Comparison of ENCODE assay signal across 11 cellular contexts in genomic region chr17:50709053-50709452, GRCh38. TPM values are rescaled to one million over a fixed set of nuclear protein-coding genes. Genes with fewer than 3 reads are reported as not detected.
DNase-seq lines count a peak whose midpoint lies in the region; ATAC-seq and TF ChIP-seq lines count a peak whose summit lies in the region.
"Not testable (repeated sequence)": the region's sequence is repeated elsewhere in the genome, so short reads cannot be mapped to it uniquely, and the experiment has no call there.
"Had no signal": no experiment of that assay in that cellular context is flagged by ENCODE, and none has a peak within 500 bp of the region (broad histone marks: within the 10 kb centered on the region; RNA-seq: fewer than 3 reads in every experiment).

No MANE protein-coding gene starts in this region.

- H3K4me3 Mint-ChIP-seq in T-helper 1 cell treated with Interleukin-12 subunit alpha and Interleukin-12 subunit beta and Interleukin-4 antibody, amounts not matched to agents 30 μg/mL and 1 μg/mL, for 36 hours, result peak overlapping the region; percentile 85
- peak overlapping the region; percentile 94 for H3K4me3 Mint-ChIP-seq in activated naive CD8-positive, alpha-beta T cell treated with anti-CD3 and anti-CD28 coated beads, Interleukin-2, amount 50 U/mL, for 24 hours
- not testable (repeated sequence) for H3K4me3 Mint-ChIP-seq in endothelial cell (ENCODE audit: unreplicated experiment)
- peak overlapping the region; percentile 71 for H3K4me3 Mint-ChIP-seq in osteocyte (ENCODE audit: unreplicated experiment)

- peak overlapping the region; percentile 77 to 98 (median 92) for H3K4me2 ChIP-seq in BLaER1 treated with 17β-estradiol and CSF1 and Interleukin-3, amounts not matched to agents 10 nM and 100 nM

- not testable (repeated sequence) for H3K27me3 ChIP-seq in BLaER1 treated with 17β-estradiol and CSF1 and Interleukin-3, amounts not matched to agents 10 nM and 100 nM; HUES64 (ENCODE audit: insufficient read depth, low read length); right lobe of liver; suprapubic skin

- TF ChIP-seq CTCF in endothelial cell (IDR thresholded peaks at IDR 0.05; ENCODE audit: unreplicated experiment); right lobe of liver (IDR thresholded peaks at IDR 0.05); osteocyte (IDR thresholded peaks at IDR 0.05); suprapubic skin (IDR thresholded peaks at IDR 0.05): not testable (repeated sequence)

- H4K20me1 ChIP-seq in BLaER1 treated with 17β-estradiol and CSF1 and Interleukin-3, amounts not matched to agents 10 nM and 100 nM, result peaks cover 0 to 20% (median 17%) of the 10 kb centered on the region in 11 experiments; a peak in 14 of 22 replicates

- peaks cover 46 to 66% (median 55%) of the 10 kb centered on the region in 10 experiments for H3K4me1 ChIP-seq in BLaER1 treated with 17β-estradiol and CSF1 and Interleukin-3, amounts not matched to agents 10 nM and 100 nM
- H3K4me1 ChIP-seq in HUES64 (ENCODE audit: insufficient read depth, low read length), result peaks cover 13% of the 10 kb centered on the region
- peaks cover 0 to 23% (median 9%) of the 10 kb centered on the region in 4 donors for H3K4me1 ChIP-seq in right lobe of liver
- H3K4me1 ChIP-seq in suprapubic skin, result peaks cover 42% of the 10 kb centered on the region

- H3K27ac Mint-ChIP-seq in T-helper 1 cell treated with Interleukin-12 subunit alpha and Interleukin-12 subunit beta and Interleukin-4 antibody, amounts not matched to agents 30 μg/mL and 1 μg/mL, for 36 hours, result peak overlapping the region; percentile 96
- peak overlapping the region; percentile 95 for H3K27ac Mint-ChIP-seq in activated naive CD8-positive, alpha-beta T cell treated with anti-CD3 and anti-CD28 coated beads, Interleukin-2, amount 50 U/mL, for 24 hours
- H3K27ac Mint-ChIP-seq in endothelial cell (ENCODE audit: unreplicated experiment) (peak overlapping the region; percentile 92), osteocyte (ENCODE audit: unreplicated experiment) (peak overlapping the region; percentile 95)

- H3K36me3 ChIP-seq in BLaER1 treated with 17β-estradiol and CSF1 and Interleukin-3, amounts not matched to agents 10 nM and 100 nM, result peaks cover 5 to 21% (median 18%) of the 10 kb centered on the region in 11 experiments; a peak in 19 of 22 replicates
- not testable (repeated sequence) for H3K36me3 ChIP-seq in HUES64 (ENCODE audit: insufficient read depth, low read length); right lobe of liver; suprapubic skin

- H3K27ac ChIP-seq in BLaER1 treated with 17β-estradiol and CSF1 and Interleukin-3, amounts not matched to agents 10 nM and 100 nM, result peak overlapping the region; percentile 95 to 99 (median 97)
- 0 out of 2 replicates have a peak overlapping the region, but pooled peaks have one; percentile 82 for H3K27ac ChIP-seq in HUES64 (ENCODE audit: low read depth, low read length)
- peak overlapping the region; percentile 94 to 98 (median 96) for H3K27ac ChIP-seq in right lobe of liver
- peak overlapping the region; percentile 98 for H3K27ac ChIP-seq in suprapubic skin

- peaks cover 15% of the 10 kb centered on the region for H3K4me1 Mint-ChIP-seq in T-helper 1 cell treated with Interleukin-12 subunit alpha and Interleukin-12 subunit beta and Interleukin-4 antibody, amounts not matched to agents 30 μg/mL and 1 μg/mL, for 36 hours (ENCODE audit: low read depth)
- H3K4me1 Mint-ChIP-seq in activated naive CD8-positive, alpha-beta T cell treated with anti-CD3 and anti-CD28 coated beads, Interleukin-2, amount 50 U/mL, for 24 hours, result peaks cover 36% of the 10 kb centered on the region
- H3K4me1 Mint-ChIP-seq in endothelial cell (ENCODE audit: unreplicated experiment) (peaks cover 10% of the 10 kb centered on the region), osteocyte (ENCODE audit: unreplicated experiment) (peaks cover 34% of the 10 kb centered on the region)

- peaks cover 15% of the 10 kb centered on the region for H3K27me3 Mint-ChIP-seq in T-helper 1 cell treated with Interleukin-12 subunit alpha and Interleukin-12 subunit beta and Interleukin-4 antibody, amounts not matched to agents 30 μg/mL and 1 μg/mL, for 36 hours (ENCODE audit: low read depth)
- H3K27me3 Mint-ChIP-seq in activated naive CD8-positive, alpha-beta T cell treated with anti-CD3 and anti-CD28 coated beads, Interleukin-2, amount 50 U/mL, for 24 hours; endothelial cell (ENCODE audit: unreplicated experiment); osteocyte (ENCODE audit: unreplicated experiment): not testable (repeated sequence)

- TF ChIP-seq POLR2A in right lobe of liver (IDR thresholded peaks at IDR 0.05); suprapubic skin (IDR thresholded peaks at IDR 0.05): not testable (repeated sequence)

- H3K36me3 Mint-ChIP-seq in T-helper 1 cell treated with Interleukin-12 subunit alpha and Interleukin-12 subunit beta and Interleukin-4 antibody, amounts not matched to agents 30 μg/mL and 1 μg/mL, for 36 hours (ENCODE audit: low read depth); endothelial cell (ENCODE audit: low read depth, unreplicated experiment); osteocyte (ENCODE audit: unreplicated experiment): not testable (repeated sequence)
- peaks cover 10% of the 10 kb centered on the region for H3K36me3 Mint-ChIP-seq in activated naive CD8-positive, alpha-beta T cell treated with anti-CD3 and anti-CD28 coated beads, Interleukin-2, amount 50 U/mL, for 24 hours (ENCODE audit: low read depth)

- H3K9me3 ChIP-seq in BLaER1 treated with 17β-estradiol and CSF1 and Interleukin-3, amounts not matched to agents 10 nM and 100 nM (replicated peaks in 1 of 11); HUES64 (ENCODE audit: insufficient read depth, low read depth, low read length); right lobe of liver; suprapubic skin: not testable (repeated sequence)

- H3K9ac ChIP-seq in BLaER1 treated with 17β-estradiol and CSF1 and Interleukin-3, amounts not matched to agents 10 nM and 100 nM, result peak overlapping the region; percentile 94 to 98 (median 97)
- not testable (repeated sequence) for H3K9ac ChIP-seq in HUES64 (ENCODE audit: low read depth, low read length)

- TF ChIP-seq EP300 in suprapubic skin (IDR thresholded peaks at IDR 0.05), result not testable (repeated sequence)

- not testable (repeated sequence) for DNase-seq in activated naive CD8-positive, alpha-beta T cell treated with anti-CD3 and anti-CD28 coated beads, Interleukin-2, amount 50 U/mL, for 24 hours; endothelial cell (ENCODE audit: low spot score); right lobe of liver; osteocyte (ENCODE audit: extremely low spot score, unreplicated experiment); suprapubic skin (ENCODE audit: low spot score in 2 of 2)

- ATAC-seq in activated naive CD8-positive, alpha-beta T cell treated with anti-CD3 and anti-CD28 coated beads, Interleukin-2, amount 50 U/mL, for 24 hours; right lobe of liver: not testable (repeated sequence)

- H3K4me3 ChIP-seq in BLaER1 treated with 17β-estradiol and CSF1 and Interleukin-3, amounts not matched to agents 10 nM and 100 nM, result peak overlapping the region; percentile 65 to 86 (median 76)
- peak overlapping the region; percentile 80; the same call in 1 of the 2 replicates for H3K4me3 ChIP-seq in HUES64 (ENCODE audit: low read length)
- not testable (repeated sequence) for H3K4me3 ChIP-seq in right lobe of liver, suprapubic skin

- not testable (repeated sequence) for H3K9me3 Mint-ChIP-seq in T-helper 1 cell treated with Interleukin-12 subunit alpha and Interleukin-12 subunit beta and Interleukin-4 antibody, amounts not matched to agents 30 μg/mL and 1 μg/mL, for 36 hours; activated naive CD8-positive, alpha-beta T cell treated with anti-CD3 and anti-CD28 coated beads, Interleukin-2, amount 50 U/mL, for 24 hours; endothelial cell (ENCODE audit: unreplicated experiment); osteocyte (ENCODE audit: unreplicated experiment)

- 92% methylated on average over 4 of the region's 4 CpGs for WGBS in HUES64
- 51% methylated on average over 2 of the region's 4 CpGs for WGBS in right lobe of liver (ENCODE audit: insufficient coverage, low coverage, low lambda C conversion rate, missing lambda C conversion rate)
- WGBS in suprapubic skin, result 78% methylated on average over 4 of the region's 4 CpGs

- intact Hi-C loops in right lobe of liver (cut with DNase I), result not testable (repeated sequence)

RNA-seq across cellular contexts. Expression of gene ANKRD40, which starts 1.3 kb away (rescaled TPM):
- 35.1 TPM for polyA plus RNA-seq in HUES64 (2013, experiment 1 of 2)
- 40.9 TPM for polyA plus RNA-seq in HUES64 (2013, experiment 2 of 2)
- 37.3 TPM for total RNA-seq in endothelial cell (ENCODE audit: unreplicated experiment)
- total RNA-seq in right lobe of liver, result 10 to 100 TPM; 13.9 to 17.4 (median 15.1) TPM
- 38.4 and 41.1 TPM in 2 replicates for total RNA-seq in osteocyte
- total RNA-seq in suprapubic skin, result 10 to 100 TPM; 21.4 to 33.8 (median 26.6) TPM

RNA-seq across cellular contexts. Expression of gene LUC7L3, which starts 10.3 kb away (rescaled TPM):
- polyA plus RNA-seq in HUES64 (2013, experiment 1 of 2), result 127 TPM
- polyA plus RNA-seq in HUES64 (2013, experiment 2 of 2), result 136 TPM
- 94.1 TPM for total RNA-seq in endothelial cell (ENCODE audit: unreplicated experiment)
- 10 to 100 TPM; 15.4 to 50.5 (median 31.0) TPM for total RNA-seq in right lobe of liver
- total RNA-seq in osteocyte, result 86.1 and 105 TPM in 2 replicates
- 100 to 1,000 TPM in 1 of 4 donors, 10 to 100 TPM in 3; 31.5 to 267 (median 42.6) TPM for total RNA-seq in suprapubic skin

RNA-seq across cellular contexts. Expression of gene ANKRD40CL, which starts 58.3 kb away (rescaled TPM):
- not detected for polyA plus RNA-seq in HUES64 (2013, experiment 1 of 2)
- not detected for polyA plus RNA-seq in HUES64 (2013, experiment 2 of 2)
- total RNA-seq in endothelial cell (ENCODE audit: unreplicated experiment) (not detected), right lobe of liver (under 1 TPM in 1 of 6 experiments, not detected in 5; 0.29 TPM), osteocyte (not detected in 2 replicates), suprapubic skin (not detected)
- total RNA-seq: H7; occipital lobe; T-helper 2 cell treated with Interferon-gamma antibody and Interleukin-4, amounts not matched to agents 100 ng/mL and 5 ng/mL, for 36 hours had no signal
